ENCODE assay signal across 10 cellular contexts in the genomic region with DNA sequence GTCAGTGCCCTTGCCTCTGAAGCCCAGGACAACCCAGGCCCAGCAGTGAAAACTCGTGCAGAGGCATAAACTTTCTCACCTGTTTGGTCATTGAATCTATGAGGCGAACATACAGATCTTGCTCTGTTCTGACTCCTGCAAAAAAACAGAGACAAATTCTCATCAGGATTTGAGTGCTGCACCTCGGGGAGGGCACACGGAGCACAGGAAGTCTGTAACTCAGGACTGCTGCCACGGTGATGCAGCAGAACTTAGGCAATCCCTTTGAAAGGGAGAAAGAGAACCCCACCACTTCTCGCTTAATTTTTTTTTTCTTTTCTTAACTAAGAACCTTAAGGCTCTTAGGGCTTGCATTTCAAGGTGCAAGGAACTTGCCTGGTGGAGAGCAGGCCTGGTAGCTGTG. TPM values are rescaled to one million over a fixed set of nuclear protein-coding genes. Genes with fewer than 3 reads are reported as not detected.
A peak's percentile ranks its signal among the peaks of the same experiment; 100 is the strongest.
DNase-seq lines count a peak whose midpoint lies in the region; ATAC-seq and TF ChIP-seq lines count a peak whose summit lies in the region.
"Had no signal": no experiment of that assay in that cellular context is flagged by ENCODE, and none has a peak within 500 bp of the region (broad histone marks: within the 10 kb centered on the region; RNA-seq: fewer than 3 reads in every experiment).

No MANE protein-coding gene starts in this region.

- H3K27me3 ChIP-seq in breast epithelium = peaks cover 18 to 95% of the 10 kb centered on the region in 2 donors
- peaks cover 0 to 82% of the 10 kb centered on the region in 2 donors for H3K27me3 ChIP-seq in tibial nerve
- peaks cover 90% of the 10 kb centered on the region for H3K27me3 ChIP-seq in brain microvascular endothelial cell (replicated peaks)

- no peak for TF ChIP-seq POLR2A in breast epithelium (IDR thresholded peaks at IDR 0.05)
- TF ChIP-seq POLR2A in tibial nerve (IDR thresholded peaks at IDR 0.05) = no peak

- intact Hi-C loops in breast epithelium (cut with DNase I; ENCODE audit: low total_unique reads) (no loop called here), MCF 10A (cut with micrococcal nuclease) (no loop called here)

- ATAC-seq in T-helper 17 cell (no peak), GM18511 (IDR thresholded peaks at IDR 0.05; ENCODE audit: unreplicated experiment) (no peak)

- H3K4me1 Mint-ChIP-seq in MCF 10A (ENCODE audit: insufficient read depth, unreplicated experiment) = no peaks in the 10 kb centered on the region
- peaks cover 15% of the 10 kb centered on the region for H3K4me1 Mint-ChIP-seq in T-helper 17 cell

- no peaks in the 10 kb centered on the region for H3K36me3 ChIP-seq in breast epithelium
- no peaks in the 10 kb centered on the region for H3K36me3 ChIP-seq in mesodermal cell (ENCODE audit: control insufficient read depth, insufficient read depth, low read length)
- H3K36me3 ChIP-seq in tibial nerve = no peaks in the 10 kb centered on the region
- no peaks in the 10 kb centered on the region for H3K36me3 ChIP-seq in brain microvascular endothelial cell (replicated peaks)

- CTCF ChIA-PET in MCF 10A (lab: Yijun Ruan, JAX) = no interaction called here

- in situ Hi-C loops in brain microvascular endothelial cell (cut with HindIII; ENCODE audit: low pct_ligation_motif_present, low sequenced_read_pairs) = no loop called here

- H3K27me3 Mint-ChIP-seq in MCF 10A (ENCODE audit: insufficient read depth, unreplicated experiment) (no peaks in the 10 kb centered on the region), T-helper 17 cell (peaks cover 59% of the 10 kb centered on the region)

- TF ChIP-seq CTCF in breast epithelium (IDR thresholded peaks at IDR 0.05) (no peak), MCF 10A (IDR thresholded peaks at IDR 0.05; ENCODE audit: unreplicated experiment) (no peak), tibial nerve (IDR thresholded peaks at IDR 0.05) (no peak), brain microvascular endothelial cell (IDR thresholded peaks at IDR 0.05; ENCODE audit: low read depth, low read length, missing control alignments) (no peak)

- POLR2A ChIA-PET in MCF 10A (lab: Yijun Ruan, JAX) = no interaction called here

- no peaks in the 10 kb centered on the region for H3K4me1 ChIP-seq in breast epithelium
- H3K4me1 ChIP-seq in mesodermal cell (ENCODE audit: control insufficient read depth, insufficient read depth, low read length, poor library complexity, severe bottlenecking) = peaks cover 19% of the 10 kb centered on the region
- peaks cover 0 to 68% (median 17%) of the 10 kb centered on the region in 4 donors for H3K4me1 ChIP-seq in tibial nerve

- no peak overlapping the region for H3K4me3 Mint-ChIP-seq in MCF 10A (ENCODE audit: unreplicated experiment)
- peak overlapping the region; percentile 7 for H3K4me3 Mint-ChIP-seq in T-helper 17 cell

- no TSS peak for BruUV-seq in MCF 10A (replicated peaks; lab: Mats Ljungman, UMichigan)

- H3K27ac Mint-ChIP-seq in MCF 10A (ENCODE audit: low read depth, unreplicated experiment) (no peak overlapping the region), T-helper 17 cell (peak overlapping the region; percentile 81)

- DNase-seq in breast epithelium (ENCODE audit: low spot score in 2 of 2) (no peak), MCF 10A (ENCODE audit: unreplicated experiment) (no peak), T-helper 17 cell (no peak), tibial nerve (ENCODE audit: low spot score in 2 of 2) (no peak), brain microvascular endothelial cell (no peak), DMS53 treated with DMSO at 0.1 percent for 48 hours (lab: John Stamatoyannopoulos, UW; ENCODE audit: unreplicated experiment) (no peak)
- DNase-seq: activated CD4-positive, alpha-beta memory T cell treated with anti-CD3 and anti-CD28 coated beads, Interleukin-2, amount 10 ng/mL, durations not matched to agents 7 days and 5 days; NCI-H1694 treated with DMSO at 0.1 percent for 48 hours had no signal

- H3K9me3 Mint-ChIP-seq in MCF 10A (ENCODE audit: unreplicated experiment) = no peaks in the 10 kb centered on the region
- H3K9me3 Mint-ChIP-seq: activated CD4-positive, alpha-beta memory T cell treated with anti-CD3 and anti-CD28 coated beads, Interleukin-2, amount 10 ng/mL, durations not matched to agents 7 days and 5 days had no signal

- WGBS in mesodermal cell (ENCODE audit: insufficient coverage in 2 of 2), 2 experiments = 0 to 2% methylated on average over 5 of the region's 6 CpGs
- 5 to 12% methylated on average over 6 of the region's 6 CpGs for WGBS in tibial nerve, 2 donors

- H3K9me3 ChIP-seq in breast epithelium (no peaks in the 10 kb centered on the region), T-helper 17 cell (ENCODE audit: control insufficient read depth, low read length, poor library complexity, severe bottlenecking) (peaks cover 3% of the 10 kb centered on the region), mesodermal cell (ENCODE audit: control insufficient read depth, low read length) (no peaks in the 10 kb centered on the region), tibial nerve (no peaks in the 10 kb centered on the region)

- H3K4me3 ChIP-seq in breast epithelium = peak overlapping the region; percentile 55 to 86 (median 79)
- H3K4me3 ChIP-seq in mesodermal cell (ENCODE audit: extremely low read depth, insufficient read depth, low read length, poor library complexity, severe bottlenecking) = peak overlapping the region; percentile 47
- peak overlapping the region; percentile 6 to 71 (median 52) for H3K4me3 ChIP-seq in tibial nerve
- no peak overlapping the region for H3K4me3 ChIP-seq in brain microvascular endothelial cell (ENCODE audit: low read depth, low read length)

- H3K27ac ChIP-seq in breast epithelium (no peak overlapping the region), mesodermal cell (ENCODE audit: low read depth, low read length, severe bottlenecking) (no peak overlapping the region), tibial nerve (peak overlapping the region in 3 of 4 donors; percentile 2 to 89 (median 83)), brain microvascular endothelial cell (no peak overlapping the region)

- peak in 1 of 2 donors; percentile 48 for TF ChIP-seq EP300 in tibial nerve (IDR thresholded peaks at IDR 0.05)

- peaks cover 7% of the 10 kb centered on the region for H3K36me3 Mint-ChIP-seq in MCF 10A (ENCODE audit: insufficient read depth, unreplicated experiment)
- no peaks in the 10 kb centered on the region for H3K36me3 Mint-ChIP-seq in T-helper 17 cell (ENCODE audit: low read depth)

RNA-seq across cellular contexts. Expression of a gene that starts 2.0 kb away (rescaled TPM):
- total RNA-seq in breast epithelium (10 to 100 TPM in 1 of 3 donors, 1 to 10 TPM in 2; 4.2 to 28.0 (median 6.6) TPM), MCF 10A (2022) (not detected in 2 replicates), T-helper 17 cell (not detected), tibial nerve (10 to 100 TPM; 27.3 to 41.0 (median 31.2) TPM)
- 5.8 TPM for polyA plus RNA-seq in mesodermal cell (2013, experiment 1 of 2)
- polyA plus RNA-seq in mesodermal cell (2013, experiment 2 of 2) = 4.6 TPM
- total RNA-seq: activated CD4-positive, alpha-beta memory T cell treated with anti-CD3 and anti-CD28 coated beads, Interleukin-2, amount 10 ng/mL, durations not matched to agents 7 days and 5 days had no signal

Comparison
In these comparisons a context has a peak if more than half of its experiments do, and no peak if none do; other contexts are left out.
1. H3K27ac ChIP-seq: peak in tibial nerve (3 of 4); none in breast epithelium (0 of 2), mesodermal cell (single experiment) and brain microvascular endothelial cell (single experiment).